Comparison of ENCODE assay signal across 9 cellular contexts in genomic region chr1:76292418-76293184, GRCh38.
A peak's percentile ranks its signal among the peaks of the same experiment; 100 is the strongest.
DNase-seq lines count a peak whose midpoint lies in the region; ATAC-seq and TF ChIP-seq lines count a peak whose summit lies in the region.
"Had no signal": no experiment of that assay in that cellular context is flagged by ENCODE, and none has a peak within 500 bp of the region (broad histone marks: within the 10 kb centered on the region; RNA-seq: fewer than 3 reads in every experiment).

No MANE protein-coding gene starts in this region.

- intact Hi-C loops in heart right ventricle (cut with DNase I): no loop called here

- no peaks in the 10 kb centered on the region for H3K4me1 ChIP-seq in heart right ventricle

- no peaks in the 10 kb centered on the region for H3K36me3 ChIP-seq in heart right ventricle

- DNase-seq in activated T-cell treated with anti-CD3 and anti-CD28 coated beads, Interleukin-2, amount 50 U/mL, for 24 hours: no peak
- no peak for DNase-seq in activated T-cell treated with anti-CD3 and anti-CD28 coated beads, Interleukin-2, amount 50 U/mL, for 1 hour
- peak; percentile 29 for DNase-seq in HK-2 (ENCODE audit: unreplicated experiment)
- DNase-seq in retinal pigment epithelial cell (ENCODE audit: low read depth): peak; percentile 67
- no peak for DNase-seq in activated gamma-delta T cell (lab: John Stamatoyannopoulos, UW)
- no peak for DNase-seq in heart right ventricle
- DNase-seq in GF-D8 (lab: John Stamatoyannopoulos, UW): no peak
- DNase-seq: islet precursor cell had no signal

- no peaks in the 10 kb centered on the region for H3K27me3 ChIP-seq in heart right ventricle

- H3K4me3 Mint-ChIP-seq in activated T-cell treated with anti-CD3 and anti-CD28 coated beads, Interleukin-2, amount 50 U/mL, for 24 hours: no peak overlapping the region

- H3K4me1 Mint-ChIP-seq in activated T-cell treated with anti-CD3 and anti-CD28 coated beads, Interleukin-2, amount 50 U/mL, for 24 hours (ENCODE audit: low read depth): peaks cover 82% of the 10 kb centered on the region

- no peaks in the 10 kb centered on the region for H3K9me3 Mint-ChIP-seq in activated T-cell treated with anti-CD3 and anti-CD28 coated beads, Interleukin-2, amount 50 U/mL, for 24 hours

- H3K4me3 ChIP-seq in retinal pigment epithelial cell (ENCODE audit: low read length): no peak overlapping the region
- H3K4me3 ChIP-seq in heart right ventricle: no peak overlapping the region

- 92 to 93% methylated on average over 2 of the region's 2 CpGs for WGBS in heart right ventricle, 2 donors

- H3K27me3 Mint-ChIP-seq in activated T-cell treated with anti-CD3 and anti-CD28 coated beads, Interleukin-2, amount 50 U/mL, for 24 hours: no peaks in the 10 kb centered on the region

- ATAC-seq in HG02642 (IDR thresholded peaks at IDR 0.05; ENCODE audit: poor library complexity, unreplicated experiment) (peak; percentile 43), heart right ventricle (no peak)

- peak overlapping the region in 1 of 10 donors; percentile 29 for H3K27ac ChIP-seq in heart right ventricle

- TF ChIP-seq CTCF in retinal pigment epithelial cell (conservative IDR thresholded peaks at IDR 0.05; ENCODE audit: low read depth, low read length) (no peak), heart right ventricle (IDR thresholded peaks at IDR 0.05) (no peak)

- peak overlapping the region; percentile 54 for H3K27ac Mint-ChIP-seq in activated T-cell treated with anti-CD3 and anti-CD28 coated beads, Interleukin-2, amount 50 U/mL, for 24 hours

- no peaks in the 10 kb centered on the region for H3K36me3 Mint-ChIP-seq in activated T-cell treated with anti-CD3 and anti-CD28 coated beads, Interleukin-2, amount 50 U/mL, for 24 hours (ENCODE audit: low read depth)

- H3K9me3 ChIP-seq in heart right ventricle: no peaks in the 10 kb centered on the region

Comparison
In these comparisons a context has a peak if more than half of its experiments do, and no peak if none do; other contexts are left out.
1. DNase-seq: peak in HK-2 (single experiment) and retinal pigment epithelial cell (single experiment); none in activated T-cell treated with anti-CD3 and anti-CD28 coated beads, Interleukin-2, amount 50 U/mL, for 24 hours (single experiment), activated T-cell treated with anti-CD3 and anti-CD28 coated beads, Interleukin-2, amount 50 U/mL, for 1 hour (single experiment), activated gamma-delta T cell (single experiment), heart right ventricle (0 of 2) and GF-D8 (single experiment).